18 cellular contexts compared by ENCODE assay signal in the genomic region with DNA sequence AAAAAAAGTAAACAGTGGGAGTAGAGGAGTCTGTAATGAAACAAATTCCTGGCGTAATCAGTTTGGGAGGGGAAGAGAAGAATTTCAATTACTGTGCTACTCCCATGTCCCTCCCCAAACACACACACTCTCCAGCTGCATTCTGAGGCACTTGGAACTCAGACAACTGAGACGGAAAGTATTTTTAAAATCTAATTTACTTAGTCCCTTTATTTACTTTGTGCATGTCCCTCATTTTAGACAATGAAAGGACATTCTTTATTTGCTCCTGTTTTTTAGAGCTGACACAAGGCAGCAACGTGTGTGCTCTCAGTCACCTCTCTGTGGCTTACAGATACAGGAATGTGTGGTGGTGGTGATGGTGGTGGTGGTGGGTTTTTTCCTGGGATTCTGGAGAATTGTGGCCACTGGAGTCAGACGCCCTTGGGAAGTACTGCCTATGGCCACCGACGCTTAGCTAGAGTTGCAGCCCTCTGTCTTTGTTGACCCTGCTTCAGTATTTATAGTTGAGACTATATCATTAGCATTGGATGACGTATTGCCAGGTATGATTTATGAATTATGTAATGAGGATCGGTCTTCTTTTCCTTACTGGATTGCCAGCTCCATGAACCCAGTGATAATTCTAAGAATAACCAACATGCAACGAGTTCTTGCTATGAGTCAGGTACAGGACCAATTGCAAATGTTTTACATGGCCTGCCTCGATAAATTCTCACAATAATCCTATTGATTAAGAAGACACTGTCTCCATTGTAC.
A peak's percentile ranks its signal among the peaks of the same experiment; 100 is the strongest.
DNase-seq lines count a peak whose midpoint lies in the region; ATAC-seq and TF ChIP-seq lines count a peak whose summit lies in the region.
"Had no signal": no experiment of that assay in that cellular context is flagged by ENCODE, and none has a peak within 500 bp of the region (broad histone marks: within the 10 kb centered on the region; RNA-seq: fewer than 3 reads in every experiment).

No MANE protein-coding gene starts in this region.

- H3K9me2 ChIP-seq in hepatocyte (replicated peaks; ENCODE audit: insufficient read depth) = no peaks in the 10 kb centered on the region

- H3K4me1 ChIP-seq in hepatocyte (ENCODE audit: insufficient read depth) (peaks cover 15% of the 10 kb centered on the region), trophoblast cell (ENCODE audit: control insufficient read depth in 1 of 2, insufficient read depth in 2 of 2, low read length in 2 of 2) (peaks cover 5 to 12% of the 10 kb centered on the region in 2 experiments)

- H3K18ac ChIP-seq in trophoblast cell (ENCODE audit: low read length) = peak overlapping the region; percentile 21

- H3K4me3 ChIP-seq in AG10803 (ENCODE audit: low read length) (no peak overlapping the region), hepatocyte (no peak overlapping the region), trophoblast cell (ENCODE audit: low read depth, low read length) (no peak overlapping the region)

- no peak overlapping the region for H2BK5ac ChIP-seq in trophoblast cell (ENCODE audit: low read depth, low read length, poor library complexity)

- 65% methylated on average over 10 of the region's 10 CpGs for WGBS in hepatocyte (ENCODE audit: low lambda C conversion rate, missing lambda C conversion rate)
- whole genome bisulfite sequencing in trophoblast cell (ENCODE audit: extremely low coverage, insufficient coverage, insufficient read length) = no CpG with 5 or more reads among the region's 10 CpGs

- DNase-seq in AG10803 (ENCODE audit: low read depth) (peak; percentile 25), LoVo (ENCODE audit: low spot score) (peak; percentile 39), hepatocyte (ENCODE audit: low spot score) (no peak), trophoblast cell (peak; percentile 35 to 74), T-helper 9 cell (no peak), OCI-M1 (lab: John Stamatoyannopoulos, UW) (no peak), NCI-H1436 treated with DMSO at 0.1 percent for 48 hours (lab: John Stamatoyannopoulos, UW) (no peak)
- DNase-seq: activated naive CD8-positive, alpha-beta T cell treated with anti-CD3 and anti-CD28 coated beads, Interleukin-2, amount 10 ng/mL, durations not matched to agents 7 days and 5 days; central memory CD4-positive, alpha-beta T cell; effector CD4-positive, alpha-beta T cell; naive thymus-derived CD4-positive, alpha-beta T cell; NCI-H1694; SHP77; stimulated activated naive CD8-positive, alpha-beta T cell treated with anti-CD3 and anti-CD28 coated beads, Interleukin-15, amount 100 ng/mL, for 72 hours; T-helper 2 cell had no signal

- no peak overlapping the region for H3K4ac ChIP-seq in trophoblast cell (ENCODE audit: low read depth, low read length)

- peak overlapping the region; percentile 3 for H3K4me2 ChIP-seq in hepatocyte
- no peak overlapping the region for H3K4me2 ChIP-seq in trophoblast cell (ENCODE audit: low read length)

- H3K9ac ChIP-seq in trophoblast cell (ENCODE audit: low read length) = no peak overlapping the region

- H3K36me3 ChIP-seq in hepatocyte (replicated peaks; ENCODE audit: insufficient read depth, low read depth) = no peaks in the 10 kb centered on the region
- no peaks in the 10 kb centered on the region for H3K36me3 ChIP-seq in trophoblast cell (ENCODE audit: control insufficient read depth in 1 of 2, insufficient read depth in 2 of 2, low read length in 2 of 2)

- no peak for ATAC-seq in HG02623 (IDR thresholded peaks at IDR 0.05; ENCODE audit: unreplicated experiment)
- ATAC-seq: HCT116; naive thymus-derived CD4-positive, alpha-beta T cell; stimulated activated naive CD8-positive, alpha-beta T cell treated with anti-CD3 and anti-CD28 coated beads, Interleukin-15, amount 100 ng/mL, for 72 hours; WTC11 had no signal

- H3K14ac ChIP-seq in trophoblast cell (ENCODE audit: low read length) = no peak overlapping the region

- no peak overlapping the region for H2AFZ ChIP-seq in hepatocyte
- H2AFZ ChIP-seq in trophoblast cell (ENCODE audit: insufficient read depth, low read length, poor library complexity) = no peak overlapping the region

- H2BK12ac ChIP-seq in trophoblast cell (ENCODE audit: low read length) = peak overlapping the region; percentile 53

- peak overlapping the region; percentile 37 for H2BK120ac ChIP-seq in trophoblast cell (ENCODE audit: insufficient read depth, low read length, poor library complexity)

- H3K79me2 ChIP-seq in hepatocyte (no peaks in the 10 kb centered on the region), trophoblast cell (ENCODE audit: control insufficient read depth, insufficient read depth, low read length, poor library complexity) (no peaks in the 10 kb centered on the region)

- H3K27me3 ChIP-seq in hepatocyte (no peaks in the 10 kb centered on the region), trophoblast cell (ENCODE audit: insufficient read depth, low read length) (no peaks in the 10 kb centered on the region)

- H3K23ac ChIP-seq in trophoblast cell (ENCODE audit: low read length) = no peak overlapping the region

- no peak for TF ChIP-seq CTCF in AG10803 (conservative IDR thresholded peaks at IDR 0.05; ENCODE audit: low read length)
- no peak for TF ChIP-seq CTCF in hepatocyte (IDR thresholded peaks at IDR 0.05; ENCODE audit: poor library complexity)

- no peaks in the 10 kb centered on the region for H4K20me1 ChIP-seq in hepatocyte (ENCODE audit: insufficient read depth, poor library complexity, severe bottlenecking)

- H4K91ac ChIP-seq in trophoblast cell (ENCODE audit: low read depth, low read length) = no peak overlapping the region

- H3K27ac ChIP-seq in hepatocyte = peak overlapping the region; percentile 71
- H3K27ac ChIP-seq in trophoblast cell (ENCODE audit: low read depth, low read length) = peak overlapping the region; percentile 41

- H3K79me1 ChIP-seq in trophoblast cell (ENCODE audit: low read length) = peaks cover 5% of the 10 kb centered on the region

- H4K12ac ChIP-seq in trophoblast cell (ENCODE audit: low read depth, low read length) = no peak overlapping the region

- no peaks in the 10 kb centered on the region for H3K9me3 ChIP-seq in hepatocyte (ENCODE audit: low read depth)
- H3K9me3 ChIP-seq in trophoblast cell (ENCODE audit: insufficient read depth, low read depth, low read length) = no peaks in the 10 kb centered on the region

- H2AK5ac ChIP-seq in trophoblast cell (ENCODE audit: low read length) = no peak overlapping the region

- H4K8ac ChIP-seq in trophoblast cell (ENCODE audit: low read depth, low read length) = no peak overlapping the region

Comparison
In these comparisons a context has a peak if more than half of its experiments do, and no peak if none do; other contexts are left out.
1. DNase-seq: peak in AG10803 (single experiment), LoVo (single experiment) and trophoblast cell (2 of 2); none in hepatocyte (single experiment), T-helper 9 cell (single experiment), OCI-M1 (single experiment) and NCI-H1436 treated with DMSO at 0.1 percent for 48 hours (single experiment).